12 cellular contexts compared by ENCODE assay signal in genomic region chr12:57579677-57580465, GRCh38.
"Had no signal": no experiment of that assay in that cellular context is flagged by ENCODE, and none has a peak within 500 bp of the region (broad histone marks: within the 10 kb centered on the region; RNA-seq: fewer than 3 reads in every experiment).

No MANE protein-coding gene starts in this region.

- ATAC-seq: esophagus mucosa; naive thymus-derived CD8-positive, alpha-beta T cell; stimulated activated effector memory CD8-positive, alpha-beta T cell treated with anti-CD3 and anti-CD28 coated beads, Interleukin-12 subunit alpha, Interleukin-12 subunit beta, amount 100 ng/mL, for 72 hours had no signal

- H3K4me3 ChIP-seq: lung, right atrium auricular region, skin epidermis, tibial artery, uterus had no signal

- H3K27ac ChIP-seq: right atrium auricular region, skin epidermis, tibial artery, uterus had no signal

- DNase-seq: activated CD4-positive, alpha-beta T cell treated with anti-CD3 and anti-CD28 coated beads, Interleukin-2, amount 50 U/mL, for 1 hour; amniotic stem cell; dermis blood vessel endothelial cell; naive thymus-derived CD8-positive, alpha-beta T cell; T-helper 2 cell; tibial artery; uterus had no signal

- H3K27me3 ChIP-seq: right atrium auricular region, uterus had no signal
